In the genomic region with DNA sequence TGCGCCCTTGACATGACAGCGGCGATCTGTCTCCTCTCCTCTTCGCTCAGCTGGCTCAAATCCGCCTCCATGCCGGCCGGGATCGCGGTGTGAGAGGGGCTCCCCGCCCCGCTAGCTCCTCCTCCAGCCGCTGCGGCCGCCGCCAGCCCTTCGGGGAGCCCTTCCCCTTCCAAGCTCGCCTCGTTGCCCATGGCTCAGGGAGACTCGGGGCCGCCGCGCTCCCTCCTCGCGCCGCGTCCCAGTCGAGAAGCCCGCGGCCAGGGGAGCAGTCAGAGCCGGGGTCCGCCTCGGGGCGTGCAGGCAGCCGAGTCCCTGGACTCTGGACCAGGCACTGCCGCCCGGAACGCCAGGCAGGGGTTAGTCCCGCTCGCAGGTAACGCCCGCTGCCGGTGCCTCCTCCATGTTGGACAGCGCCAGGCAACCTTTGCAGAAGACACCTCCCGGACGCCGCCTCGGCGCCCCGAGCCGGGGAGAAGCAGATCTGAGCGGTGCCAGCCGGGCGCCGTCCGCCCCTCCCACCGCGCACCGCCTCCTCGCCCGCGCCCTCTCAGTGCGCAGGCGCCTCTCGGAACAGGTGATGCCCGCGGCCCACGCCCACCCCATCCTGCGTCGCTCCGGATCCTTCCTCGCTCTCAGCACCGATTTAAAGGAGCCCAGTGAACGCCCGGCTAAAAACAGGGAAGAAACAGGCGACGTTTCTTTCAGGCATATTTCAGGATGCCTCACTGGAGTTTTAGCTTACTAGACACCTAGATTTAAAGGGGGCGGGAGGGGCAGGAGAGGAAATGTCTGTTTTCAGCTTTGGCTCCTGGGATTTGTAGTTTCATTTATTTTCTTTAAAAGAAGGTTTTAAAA, we compare ENCODE assay signal across 8 cellular contexts. TPM values are rescaled to one million over a fixed set of nuclear protein-coding genes. Genes with fewer than 3 reads are reported as not detected.
DNase-seq lines count a peak whose midpoint lies in the region; ATAC-seq and TF ChIP-seq lines count a peak whose summit lies in the region.

PCLO (minus strand) TSS at position 483 of the 855 bp plus-strand sequence; CDS start at position 191, 292 bp downstream.

- H3K4me3 ChIP-seq in CD8-positive, alpha-beta T cell (ENCODE audit: low read depth, low read length): peak within 1 kb of the TSS; percentile 37
- peak within 1 kb of the TSS; percentile 53 for H3K4me3 ChIP-seq in fibroblast of villous mesenchyme (ENCODE audit: low read depth, low read length)

- peaks cover 7% of the 10 kb centered on the region for H3K4me1 Mint-ChIP-seq in CD8-positive, alpha-beta T cell (ENCODE audit: low read depth)
- peaks cover 24% of the 10 kb centered on the region for H3K4me1 Mint-ChIP-seq in nephron progenitor cell

- POLR2A ChIA-PET in CD8-positive, alpha-beta T cell (lab: Charles Lee): no interaction called here

- peak in 5 of 7 experiments; percentile 1 to 49 (median 21) for DNase-seq in CD8-positive, alpha-beta T cell
- DNase-seq in HT-29 (ENCODE audit: low spot score) (peak; percentile 96), NOMO-1 treated with DMSO at 0.1 percent for 48 hours (lab: John Stamatoyannopoulos, UW; ENCODE audit: unreplicated experiment) (peak; percentile 100), fibroblast of villous mesenchyme (ENCODE audit: low read depth) (peak; percentile 3), nephron progenitor cell (peak; percentile 91)
- peak; percentile 66 to 74 for DNase-seq in activated T-cell treated with anti-CD3 and anti-CD28 coated beads, Interleukin-2, amount 50 U/mL, for 48 hours

- no peak within 1 kb of the TSS for H3K27ac Mint-ChIP-seq in CD8-positive, alpha-beta T cell
- H3K27ac Mint-ChIP-seq in nephron progenitor cell: peak within 1 kb of the TSS; percentile 90

- peaks cover 13% of the 10 kb centered on the region for H3K27me3 Mint-ChIP-seq in CD8-positive, alpha-beta T cell (ENCODE audit: low read depth)
- peaks cover 16% of the 10 kb centered on the region for H3K27me3 Mint-ChIP-seq in nephron progenitor cell (ENCODE audit: low read depth, poor library complexity)

- intact Hi-C loops in CD8-positive, alpha-beta T cell (cut with DNase I, micrococcal nuclease): no loop called here

- CTCF ChIA-PET in CD8-positive, alpha-beta T cell (lab: Charles Lee): no interaction called here

- ATAC-seq in CD8-positive, alpha-beta T cell: peak; percentile 81
- ATAC-seq in GM21381 (IDR thresholded peaks at IDR 0.05; ENCODE audit: unreplicated experiment): peak; percentile 90

- no peak for TF ChIP-seq CTCF in CD8-positive, alpha-beta T cell (IDR thresholded peaks at IDR 0.05)
- TF ChIP-seq CTCF in fibroblast of villous mesenchyme (IDR thresholded peaks at IDR 0.05; ENCODE audit: insufficient read depth, low read depth, low read length) (no peak), nephron progenitor cell (IDR thresholded peaks at IDR 0.05) (no peak)

- H3K36me3 Mint-ChIP-seq in CD8-positive, alpha-beta T cell: no peaks in the 10 kb centered on the region
- H3K36me3 Mint-ChIP-seq in nephron progenitor cell (ENCODE audit: low read depth): no peaks in the 10 kb centered on the region

- peaks cover 6% of the 10 kb centered on the region for H3K4me1 ChIP-seq in CD8-positive, alpha-beta T cell (ENCODE audit: insufficient read depth, low read length)

- H3K27ac ChIP-seq in CD8-positive, alpha-beta T cell (ENCODE audit: low read depth, low read length): no peak within 1 kb of the TSS
- H3K27ac ChIP-seq in temporal lobe (ENCODE audit: low read depth, low read length): no peak within 1 kb of the TSS

- H3K9me3 Mint-ChIP-seq in CD8-positive, alpha-beta T cell: no peaks in the 10 kb centered on the region
- no peaks in the 10 kb centered on the region for H3K9me3 Mint-ChIP-seq in nephron progenitor cell

- H3K36me3 ChIP-seq in CD8-positive, alpha-beta T cell (ENCODE audit: insufficient read depth, low read length): no peaks in the 10 kb centered on the region

- peak within 1 kb of the TSS; percentile 52 for H3K4me3 Mint-ChIP-seq in CD8-positive, alpha-beta T cell
- peak within 1 kb of the TSS; percentile 91 for H3K4me3 Mint-ChIP-seq in nephron progenitor cell

- H3K9me3 ChIP-seq in CD8-positive, alpha-beta T cell (ENCODE audit: low read length): no peaks in the 10 kb centered on the region

- H3K27me3 ChIP-seq in CD8-positive, alpha-beta T cell (ENCODE audit: insufficient read depth, low read length): no peaks in the 10 kb centered on the region

RNA-seq across cellular contexts. Expression of gene PCLO, which starts in this region (rescaled TPM):
- not detected for total RNA-seq in CD8-positive, alpha-beta T cell
- total RNA-seq in HT-29 (2014; rRNA removed; shearing (Covaris generic)): 0.38 and 0.57 TPM in 2 replicates
- total RNA-seq in fibroblast of villous mesenchyme (under 0.01 TPM in 2 replicates), temporal lobe (66.4 TPM)

Comparison
In these comparisons a context has a peak if more than half of its experiments do, and no peak if none do; other contexts are left out.
1. RNA of gene PCLO (total RNA-seq): 66.4 TPM in temporal lobe (single experiment); 0.38 to 0.57 TPM in HT-29, not detected in CD8-positive, alpha-beta T cell and under 0.01 TPM in fibroblast of villous mesenchyme; every median in the first group is over 10 times any median in the second.
2. Peak in DNase-seq, ATAC-seq and H3K4me3 ChIP-seq in CD8-positive, alpha-beta T cell; RNA of the gene not detected or under 1 TPM.
3. Peak in DNase-seq in HT-29; RNA of the gene not detected or under 1 TPM.
4. Peak in DNase-seq and H3K4me3 ChIP-seq in fibroblast of villous mesenchyme; RNA of the gene not detected or under 1 TPM.
5. DNase-seq: peak in every context shown above with its lines; median percentile 100 in NOMO-1 treated with DMSO at 0.1 percent for 48 hours; 96 in HT-29; 91 in nephron progenitor cell; 70 in activated T-cell treated with anti-CD3 and anti-CD28 coated beads, Interleukin-2, amount 50 U/mL, for 48 hours; 21 in CD8-positive, alpha-beta T cell; 3 in fibroblast of villous mesenchyme.